Comparison of ENCODE assay signal across 38 cellular contexts in genomic region chr2:232437130-232437620, GRCh38. TPM values are rescaled to one million over a fixed set of nuclear protein-coding genes. Genes with fewer than 3 reads are reported as not detected.
"Had no signal": no experiment of that assay in that cellular context is flagged by ENCODE, and none has a peak within 500 bp of the region (broad histone marks: within the 10 kb centered on the region; RNA-seq: fewer than 3 reads in every experiment).

No MANE protein-coding gene starts in this region.

- H3K9me3 ChIP-seq: adrenal gland, ascending aorta, mucosa of descending colon, right lobe of liver, upper lobe of left lung had no signal

- H3K27ac ChIP-seq: adrenal gland, ascending aorta, cardiac muscle cell, right lobe of liver, upper lobe of left lung had no signal

- FAIRE-seq: endothelial cell of umbilical vein had no signal

- H3K4me3 ChIP-seq: adrenal gland, ascending aorta, cardiac muscle cell, lung, mucosa of descending colon, right lobe of liver, upper lobe of left lung had no signal

- H3K36me3 ChIP-seq: adrenal gland, ascending aorta, cardiac muscle cell, right lobe of liver, upper lobe of left lung had no signal

- H3K4me1 ChIP-seq: adrenal gland, ascending aorta, right lobe of liver had no signal

- H3K27me3 ChIP-seq: adrenal gland, ascending aorta, right lobe of liver, upper lobe of left lung had no signal

- DNase-seq: activated CD4-positive, alpha-beta T cell treated with anti-CD3 and anti-CD28 coated beads for 4 hours; activated CD4-positive, alpha-beta T cell treated with anti-CD3 and anti-CD28 coated beads, Interleukin-2, amount 50 U/mL, for 48 hours; activated CD8-positive, alpha-beta memory T cell treated with anti-CD3 and anti-CD28 coated beads for 24 hours; activated effector memory CD4-positive, alpha-beta T cell treated with anti-CD3 and anti-CD28 coated beads, Interleukin-2, amount 50 U/mL, for 16 hours; activated naive CD4-positive, alpha-beta T cell treated with anti-CD3 and anti-CD28 coated beads for 36 hours; activated naive CD8-positive, alpha-beta T cell treated with anti-CD3 and anti-CD28 coated beads for 36 hours; cortex of kidney; effector memory CD8-positive, alpha-beta T cell; foreskin fibroblast; head of caudate nucleus; hypothalamus; immature natural killer cell; kidney glomerular epithelial cell; mesendoderm; mucosa of descending colon; stimulated activated CD4-positive, alpha-beta T cell treated with anti-CD3 and anti-CD28 coated beads, Interleukin-12 subunit alpha, Interleukin-12 subunit beta, amount 100 ng/mL, for 4 hours; stimulated activated CD4-positive, alpha-beta T cell treated with anti-CD3 and anti-CD28 coated beads, Interleukin-4, amount 100 ng/mL, for 4 hours; stimulated activated CD8-positive, alpha-beta memory T cell treated with anti-CD3 and anti-CD28 coated beads, Interleukin-4, amount 100 ng/mL, for 48 hours; stimulated activated naive CD8-positive, alpha-beta T cell treated with anti-CD3 and anti-CD28 coated beads, Interleukin-15, amount 100 ng/mL, for 72 hours; substantia nigra; T-helper 1 cell had no signal

RNA-seq across cellular contexts. Expression of gene ALPI, which starts 18.8 kb away (rescaled TPM):
- total RNA-seq: activated naive CD4-positive, alpha-beta T cell treated with anti-CD3 and anti-CD28 coated beads for 36 hours; activated naive CD8-positive, alpha-beta T cell treated with anti-CD3 and anti-CD28 coated beads for 36 hours; activated T-helper 1 cell treated with anti-CD3 and anti-CD28 coated beads, Interleukin-12 subunit alpha, Interleukin-12 subunit beta, Interleukin-2, Interleukin-4 antibody, amounts not matched to agents 30 ng/mL and 10 ng/mL and 1 ng/mL, durations not matched to agents 14 hours and 24 hours and 36 hours; adrenal gland; ascending aorta; cardiac muscle cell; cerebellum; endothelial cell of umbilical vein; esophagus mucosa; left lobe of liver; lung; myocyte; natural killer cell treated with Interleukin-12 subunit alpha and Interleukin-12 subunit beta and Interleukin-15 and Interleukin-18, amount 100 ng/mL, for 72 hours; osteocyte; progenitor cell of endocrine pancreas; renal cortical epithelial cell; skeletal muscle tissue; upper lobe of left lung had no signal
- polyA plus RNA-seq: adrenal gland, cardiac muscle cell, endothelial cell of umbilical vein, immature natural killer cell, lung had no signal

RNA-seq across cellular contexts. Expression of gene ALPG, which starts 30.5 kb away (rescaled TPM):
- total RNA-seq: activated naive CD4-positive, alpha-beta T cell treated with anti-CD3 and anti-CD28 coated beads for 36 hours; activated naive CD8-positive, alpha-beta T cell treated with anti-CD3 and anti-CD28 coated beads for 36 hours; activated T-helper 1 cell treated with anti-CD3 and anti-CD28 coated beads, Interleukin-12 subunit alpha, Interleukin-12 subunit beta, Interleukin-2, Interleukin-4 antibody, amounts not matched to agents 30 ng/mL and 10 ng/mL and 1 ng/mL, durations not matched to agents 14 hours and 24 hours and 36 hours; adrenal gland; ascending aorta; cardiac muscle cell; cerebellum; endothelial cell of umbilical vein; esophagus mucosa; left lobe of liver; myocyte; natural killer cell treated with Interleukin-12 subunit alpha and Interleukin-12 subunit beta and Interleukin-15 and Interleukin-18, amount 100 ng/mL, for 72 hours; osteocyte; progenitor cell of endocrine pancreas; renal cortical epithelial cell; right lobe of liver; skeletal muscle tissue had no signal
- polyA plus RNA-seq: adrenal gland, cardiac muscle cell, endothelial cell of umbilical vein, immature natural killer cell had no signal

RNA-seq across cellular contexts. Expression of gene ECEL1, which starts 50.5 kb away (rescaled TPM):
- total RNA-seq: activated T-helper 1 cell treated with anti-CD3 and anti-CD28 coated beads, Interleukin-12 subunit alpha, Interleukin-12 subunit beta, Interleukin-2, Interleukin-4 antibody, amounts not matched to agents 30 ng/mL and 10 ng/mL and 1 ng/mL, durations not matched to agents 14 hours and 24 hours and 36 hours; endothelial cell of umbilical vein; esophagus mucosa; myocyte; natural killer cell treated with Interleukin-12 subunit alpha and Interleukin-12 subunit beta and Interleukin-15 and Interleukin-18, amount 100 ng/mL, for 72 hours had no signal
- polyA plus RNA-seq: endothelial cell of umbilical vein, immature natural killer cell had no signal

RNA-seq across cellular contexts. Expression of gene ALPP, which starts 58.6 kb away (rescaled TPM):
- total RNA-seq: activated naive CD4-positive, alpha-beta T cell treated with anti-CD3 and anti-CD28 coated beads for 36 hours; activated naive CD8-positive, alpha-beta T cell treated with anti-CD3 and anti-CD28 coated beads for 36 hours; activated T-helper 1 cell treated with anti-CD3 and anti-CD28 coated beads, Interleukin-12 subunit alpha, Interleukin-12 subunit beta, Interleukin-2, Interleukin-4 antibody, amounts not matched to agents 30 ng/mL and 10 ng/mL and 1 ng/mL, durations not matched to agents 14 hours and 24 hours and 36 hours; adrenal gland; ascending aorta; cardiac muscle cell; cerebellum; endothelial cell of umbilical vein; esophagus mucosa; myocyte; natural killer cell treated with Interleukin-12 subunit alpha and Interleukin-12 subunit beta and Interleukin-15 and Interleukin-18, amount 100 ng/mL, for 72 hours; osteocyte; progenitor cell of endocrine pancreas; renal cortical epithelial cell; right lobe of liver; skeletal muscle tissue had no signal
- polyA plus RNA-seq: adrenal gland, cardiac muscle cell, endothelial cell of umbilical vein, immature natural killer cell had no signal
